8 cellular contexts compared by ENCODE assay signal in the genomic region with DNA sequence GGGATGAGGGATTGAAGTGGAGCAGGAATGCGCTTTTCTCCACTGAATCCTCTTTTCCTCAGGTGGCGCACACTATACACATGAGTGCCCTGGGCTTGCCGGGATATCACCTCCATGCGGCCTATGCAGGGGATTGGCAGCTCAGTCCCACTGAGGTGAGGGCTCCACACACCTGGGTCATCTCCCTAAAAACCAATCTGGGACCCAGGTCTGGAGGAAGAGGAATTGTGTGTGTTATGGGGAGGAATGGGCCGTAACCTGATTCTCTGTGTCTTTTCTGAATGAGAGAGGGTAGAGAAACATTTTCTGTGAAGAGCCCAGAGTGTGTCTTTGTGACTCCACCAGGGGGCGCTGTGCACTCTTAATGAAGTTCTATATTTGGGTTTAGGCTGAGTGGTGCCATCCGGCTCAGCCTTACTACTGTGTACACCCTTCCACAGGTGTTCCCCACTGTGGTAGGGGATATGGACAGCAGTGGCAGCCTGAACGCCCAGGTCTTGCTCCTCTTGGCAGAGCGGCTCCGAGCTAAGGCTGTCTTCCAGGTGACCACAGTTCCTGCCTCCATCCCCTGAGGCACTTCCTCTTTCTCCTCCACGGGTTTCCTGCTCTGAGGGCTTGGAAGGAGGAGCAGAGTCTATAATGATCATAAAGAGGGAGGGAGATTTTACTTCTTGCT. TPM values are rescaled to one million over a fixed set of nuclear protein-coding genes. Genes with fewer than 3 reads are reported as not detected.
DNase-seq lines count a peak whose midpoint lies in the region; ATAC-seq and TF ChIP-seq lines count a peak whose summit lies in the region.

No MANE protein-coding gene starts in this region.

- ATAC-seq in HG03342 (IDR thresholded peaks at IDR 0.05; ENCODE audit: unreplicated experiment), result peak; percentile 37
- peak; percentile 47 for ATAC-seq in left colon
- no peak for ATAC-seq in HG03025 (IDR thresholded peaks at IDR 0.05; ENCODE audit: low FRiP score, unreplicated experiment)

- intact Hi-C loops in left colon (cut with DNase I, micrococcal nuclease), result loop anchor here (5.0 to 10.0 kb wide), 3 partner anchors 65 to 157 kb away; no protein-coding TSS in a partner anchor

- peak; percentile 80 for TF ChIP-seq CTCF in GM12874 (IDR thresholded peaks at IDR 0.05; ENCODE audit: insufficient read depth, low read depth, low read length)

- DNase-seq in NCI-H460 (ENCODE audit: extremely low read depth, low read depth) (peak; percentile 81), cerebellum (ENCODE audit: low spot score) (peak; percentile 81), left colon (peak; percentile 74 to 88)
- peak; percentile 88 for DNase-seq in activated CD4-positive, CD25-positive, alpha-beta regulatory T cell treated with anti-CD3 and anti-CD28 coated beads, Interleukin-2, amount 50 U/mL, for 72 hours
- DNase-seq in stimulated activated CD4-positive, alpha-beta T cell treated with anti-CD3 and anti-CD28 coated beads, Interleukin-15, amount 100 ng/mL, for 24 hours, result peak; percentile 95

RNA-seq across cellular contexts. Expression of a gene that starts 1.5 kb away (rescaled TPM):
- total RNA-seq in NCI-H460 (2014; rRNA removed; shearing (Covaris generic)), result 8.3 and 9.1 TPM in 2 replicates
- polyA plus RNA-seq in NCI-H460 (2014; cell fraction: nucleus; rRNA removed), result 20.3 and 24.6 TPM in 2 replicates
- total RNA-seq in cerebellum, result 16.7 TPM
- total RNA-seq in left colon, result 10 to 100 TPM; 19.6 to 24.6 TPM

RNA-seq across cellular contexts. Expression of a gene that starts 3.9 kb away (rescaled TPM):
- not detected in 2 replicates for total RNA-seq in NCI-H460 (2014; rRNA removed; shearing (Covaris generic))
- not detected in 2 replicates for polyA plus RNA-seq in NCI-H460 (2014; cell fraction: nucleus; rRNA removed)
- total RNA-seq in cerebellum (not detected), left colon (not detected)

RNA-seq across cellular contexts. Expression of a gene that starts 10.7 kb away (rescaled TPM):
- total RNA-seq in NCI-H460 (2014; rRNA removed; shearing (Covaris generic)), result not detected in 2 replicates
- polyA plus RNA-seq in NCI-H460 (2014; cell fraction: nucleus; rRNA removed), result not detected in 2 replicates
- total RNA-seq in cerebellum (not detected), left colon (under 1 TPM in 1 of 2 donors, not detected in 1; 0.53 TPM)

RNA-seq across cellular contexts. Expression of a gene that starts 12.2 kb away (rescaled TPM):
- not detected in 2 replicates for total RNA-seq in NCI-H460 (2014; rRNA removed; shearing (Covaris generic))
- not detected in 2 replicates for polyA plus RNA-seq in NCI-H460 (2014; cell fraction: nucleus; rRNA removed)
- 3.8 TPM for total RNA-seq in cerebellum
- 10 to 100 TPM in 1 of 2 donors, 1 to 10 TPM in 1; 5.6 to 23.3 TPM for total RNA-seq in left colon

RNA-seq across cellular contexts. Expression of a gene that starts 25.2 kb away (rescaled TPM):
- total RNA-seq in NCI-H460 (2014; rRNA removed; shearing (Covaris generic)), result 161 and 175 TPM in 2 replicates
- polyA plus RNA-seq in NCI-H460 (2014; cell fraction: nucleus; rRNA removed), result 162 and 201 TPM in 2 replicates
- total RNA-seq in cerebellum (75.0 TPM), left colon (100 to 1,000 TPM; 154 to 188 TPM)
